In genomic region chr1:208909011-208909410, GRCh38 we compare ENCODE assay signal across 24 cellular contexts.
"Had no signal": no experiment of that assay in that cellular context is flagged by ENCODE, and none has a peak within 500 bp of the region (broad histone marks: within the 10 kb centered on the region; RNA-seq: fewer than 3 reads in every experiment).

No MANE protein-coding gene starts in this region.

- DNase-seq: effector memory CD8-positive, alpha-beta T cell; foreskin keratinocyte; head of caudate nucleus; left colon; left ventricle myocardium superior; mesenchymal stem cell; naive B cell; occipital lobe; pancreas; right lobe of liver; spleen; stimulated activated CD4-positive, alpha-beta T cell treated with anti-CD3 and anti-CD28 coated beads, Interleukin-15, amount 100 ng/mL, for 24 hours; stimulated activated CD4-positive, alpha-beta T cell treated with anti-CD3 and anti-CD28 coated beads, Interleukin-1b, Interleukin-23, amount 100 ng/mL, for 48 hours; stimulated activated CD4-positive, alpha-beta T cell treated with anti-CD3 and anti-CD28 coated beads, Interleukin-4, amount 100 ng/mL, for 4 hours; stimulated activated naive B cell treated with anti-CD40 and anti-IgM and Interleukin-4, amounts not matched to agents 10 μg/mL and 1 μg/mL and 100 μg/mL, for 72 hours; stimulated activated naive CD8-positive, alpha-beta T cell treated with anti-CD3 and anti-CD28 coated beads, Interleukin-15, amount 100 ng/mL, for 72 hours; testis; upper lobe of right lung had no signal

- H3K4me1 ChIP-seq: esophagus muscularis mucosa, foreskin keratinocyte, pancreas, right lobe of liver, spleen, testis, tibial nerve, upper lobe of right lung, vagina had no signal

- H3K4me2 ChIP-seq: hepatocyte had no signal

- H3K27ac ChIP-seq: epithelial cell of prostate, esophagus muscularis mucosa, foreskin keratinocyte, hepatocyte, pancreas, right lobe of liver, spleen, testis, tibial nerve, upper lobe of right lung, vagina had no signal

- H2AFZ ChIP-seq: hepatocyte had no signal

- H3K36me3 ChIP-seq: esophagus muscularis mucosa, pancreas, right lobe of liver, spleen, tibial nerve, upper lobe of right lung, vagina had no signal

- H3K9me3 ChIP-seq: pancreas, right lobe of liver, testis, upper lobe of right lung had no signal

- H3K27me3 ChIP-seq: esophagus muscularis mucosa, foreskin keratinocyte, hepatocyte, pancreas, right lobe of liver, spleen, testis, tibial nerve, upper lobe of right lung, vagina had no signal

- H3K4me3 ChIP-seq: esophagus muscularis mucosa, hepatocyte, lung, pancreas, right lobe of liver, spleen, testis, tibial nerve, upper lobe of right lung, vagina had no signal

- ATAC-seq: effector memory CD8-positive, alpha-beta T cell; foreskin keratinocyte; left colon; left ventricle myocardium superior; pancreas; right lobe of liver; stimulated activated naive B cell treated with anti-CD40 and anti-IgM and Interleukin-4, amounts not matched to agents 10 μg/mL and 1 μg/mL and 100 μg/mL, for 72 hours; stimulated activated naive CD8-positive, alpha-beta T cell treated with anti-CD3 and anti-CD28 coated beads, Interleukin-15, amount 100 ng/mL, for 72 hours; upper lobe of right lung had no signal

- H3K79me2 ChIP-seq: hepatocyte had no signal
